In the genomic region with DNA sequence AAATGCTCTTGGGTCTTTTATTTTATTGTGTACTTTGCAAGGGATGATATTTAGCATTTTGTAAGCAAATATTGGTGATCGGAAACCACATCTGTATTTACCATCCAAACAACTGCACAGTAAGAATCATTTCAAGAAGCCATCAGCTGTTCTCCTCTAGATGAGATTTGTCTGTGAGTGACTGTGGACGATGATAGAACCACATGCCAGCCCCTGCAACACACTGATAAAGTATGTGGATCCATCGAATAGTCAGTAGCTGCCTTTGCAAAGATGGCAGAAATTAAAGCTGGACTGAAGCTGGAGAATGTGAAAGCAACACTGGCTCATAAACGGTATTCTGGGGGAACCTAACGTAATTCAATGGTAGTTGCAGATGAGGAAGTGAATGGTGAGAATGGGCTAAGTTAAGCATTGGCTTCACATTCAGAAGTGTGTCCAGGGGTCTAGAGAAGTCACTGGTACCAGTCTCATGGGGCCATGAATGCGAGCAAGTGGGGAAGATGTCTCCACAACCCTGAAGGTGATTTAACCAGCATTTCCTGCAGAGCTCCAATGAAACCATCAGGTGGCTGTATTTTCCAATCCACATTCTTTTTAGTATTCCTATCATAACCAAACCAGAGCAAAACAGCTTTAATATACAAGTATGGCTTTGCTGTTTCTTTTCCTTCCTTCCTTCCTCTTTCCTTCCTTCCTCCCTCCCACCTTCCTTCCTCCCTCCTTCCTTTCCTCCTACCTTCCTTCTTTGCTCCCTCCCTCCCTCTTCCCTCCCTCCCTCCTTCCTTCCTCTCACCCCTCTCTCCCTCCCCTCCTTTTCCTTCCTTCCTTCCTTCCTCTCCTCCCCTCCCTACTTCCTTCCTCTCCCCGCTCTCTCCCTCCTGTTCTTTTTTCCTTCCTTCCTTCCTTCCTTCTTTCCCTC, we compare ENCODE assay signal across 2 cellular contexts.
TF ChIP-seq lines count a peak whose summit lies in the region.

No MANE protein-coding gene starts in this region.

TF ChIP-seq in IMR-90, 13 proteins besides CTCF, POLR2A, EP300 and RAD21:
- TF ChIP-seq, protein P1, sequence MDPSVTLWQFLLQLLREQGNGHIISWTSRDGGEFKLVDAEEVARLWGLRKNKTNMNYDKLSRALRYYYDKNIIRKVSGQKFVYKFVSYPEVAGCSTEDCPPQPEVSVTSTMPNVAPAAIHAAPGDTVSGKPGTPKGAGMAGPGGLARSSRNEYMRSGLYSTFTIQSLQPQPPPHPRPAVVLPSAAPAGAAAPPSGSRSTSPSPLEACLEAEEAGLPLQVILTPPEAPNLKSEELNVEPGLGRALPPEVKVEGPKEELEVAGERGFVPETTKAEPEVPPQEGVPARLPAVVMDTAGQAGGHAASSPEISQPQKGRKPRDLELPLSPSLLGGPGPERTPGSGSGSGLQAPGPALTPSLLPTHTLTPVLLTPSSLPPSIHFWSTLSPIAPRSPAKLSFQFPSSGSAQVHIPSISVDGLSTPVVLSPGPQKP (IDR thresholded peaks at IDR 0.05; ENCODE audit: borderline replicate concordance, low read depth, low read length) = no peak
- TF ChIP-seq MXI1 (IDR thresholded peaks at IDR 0.05; ENCODE audit: borderline replicate concordance, low read depth, low read length) (no peak), FOS (IDR thresholded peaks at IDR 0.05; ENCODE audit: low read depth, low read length) (no peak), RFX5 (IDR thresholded peaks at IDR 0.05; ENCODE audit: low read depth, low read length) (no peak), RCOR1 (IDR thresholded peaks at IDR 0.05; ENCODE audit: insufficient replicate concordance, low read length) (no peak), MAZ (IDR thresholded peaks at IDR 0.05; ENCODE audit: borderline replicate concordance, low read depth, low read length) (no peak), BHLHE40 (IDR thresholded peaks at IDR 0.05; ENCODE audit: low read depth, low read length) (no peak), CHD1 (IDR thresholded peaks at IDR 0.05; ENCODE audit: low read depth, low read length) (no peak), SMC3 (IDR thresholded peaks at IDR 0.05; ENCODE audit: low read depth, low read length) (no peak), CEBPB (IDR thresholded peaks at IDR 0.05; ENCODE audit: low read depth, low read length) (no peak), MAFK (IDR thresholded peaks at IDR 0.05; ENCODE audit: low read depth, low read length) (no peak)
- TF ChIP-seq, protein P2, sequence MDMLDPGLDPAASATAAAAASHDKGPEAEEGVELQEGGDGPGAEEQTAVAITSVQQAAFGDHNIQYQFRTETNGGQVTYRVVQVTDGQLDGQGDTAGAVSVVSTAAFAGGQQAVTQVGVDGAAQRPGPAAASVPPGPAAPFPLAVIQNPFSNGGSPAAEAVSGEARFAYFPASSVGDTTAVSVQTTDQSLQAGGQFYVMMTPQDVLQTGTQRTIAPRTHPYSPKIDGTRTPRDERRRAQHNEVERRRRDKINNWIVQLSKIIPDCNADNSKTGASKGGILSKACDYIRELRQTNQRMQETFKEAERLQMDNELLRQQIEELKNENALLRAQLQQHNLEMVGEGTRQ (IDR thresholded peaks at IDR 0.05; ENCODE audit: low read depth, low read length) = no peak

TF ChIP-seq in K562, 482 proteins besides CTCF, POLR2A, EP300 and RAD21 (continues in another document):
- TF ChIP-seq CBFA2T2 (conservative IDR thresholded peaks at IDR 0.05) = 0 out of 2 replicates have a peak, but pooled peaks have one; percentile 29
- TF ChIP-seq RBM17 (IDR thresholded peaks at IDR 0.05; ENCODE audit: borderline replicate concordance, low read depth, low read length) = no peak
- TF ChIP-seq, protein P3, sequence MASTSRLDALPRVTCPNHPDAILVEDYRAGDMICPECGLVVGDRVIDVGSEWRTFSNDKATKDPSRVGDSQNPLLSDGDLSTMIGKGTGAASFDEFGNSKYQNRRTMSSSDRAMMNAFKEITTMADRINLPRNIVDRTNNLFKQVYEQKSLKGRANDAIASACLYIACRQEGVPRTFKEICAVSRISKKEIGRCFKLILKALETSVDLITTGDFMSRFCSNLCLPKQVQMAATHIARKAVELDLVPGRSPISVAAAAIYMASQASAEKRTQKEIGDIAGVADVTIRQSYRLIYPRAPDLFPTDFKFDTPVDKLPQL (IDR thresholded peaks at IDR 0.05; ENCODE audit: extremely low read depth, insufficient read length) = no peak
- no peak for TF ChIP-seq MAFF (IDR thresholded peaks at IDR 0.05; ENCODE audit: low read length)
- TF ChIP-seq COPS2 (conservative IDR thresholded peaks at IDR 0.05) = no peak
- TF ChIP-seq, protein P4, sequence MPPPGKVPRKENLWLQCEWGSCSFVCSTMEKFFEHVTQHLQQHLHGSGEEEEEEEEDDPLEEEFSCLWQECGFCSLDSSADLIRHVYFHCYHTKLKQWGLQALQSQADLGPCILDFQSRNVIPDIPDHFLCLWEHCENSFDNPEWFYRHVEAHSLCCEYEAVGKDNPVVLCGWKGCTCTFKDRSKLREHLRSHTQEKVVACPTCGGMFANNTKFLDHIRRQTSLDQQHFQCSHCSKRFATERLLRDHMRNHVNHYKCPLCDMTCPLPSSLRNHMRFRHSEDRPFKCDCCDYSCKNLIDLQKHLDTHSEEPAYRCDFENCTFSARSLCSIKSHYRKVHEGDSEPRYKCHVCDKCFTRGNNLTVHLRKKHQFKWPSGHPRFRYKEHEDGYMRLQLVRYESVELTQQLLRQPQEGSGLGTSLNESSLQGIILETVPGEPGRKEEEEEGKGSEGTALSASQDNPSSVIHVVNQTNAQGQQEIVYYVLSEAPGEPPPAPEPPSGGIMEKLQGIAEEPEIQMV (tag; conservative IDR thresholded peaks at IDR 0.05; ENCODE audit: low read depth) = 0 out of 2 replicates have a peak, but pooled peaks have one; percentile 9
- no peak for TF ChIP-seq FOSL1 (tag; conservative IDR thresholded peaks at IDR 0.05)
- no peak for TF ChIP-seq MEF2D (tag; conservative IDR thresholded peaks at IDR 0.05; ENCODE audit: low read depth)
- no peak for TF ChIP-seq BACH1 (tag; IDR thresholded peaks at IDR 0.05)
- no peak for TF ChIP-seq MAZ (CRISPR knock-in tag; conservative IDR thresholded peaks at IDR 0.05 in 1 of 2, IDR thresholded peaks at IDR 0.05 in 1 of 2)
- TF ChIP-seq, protein P5, sequence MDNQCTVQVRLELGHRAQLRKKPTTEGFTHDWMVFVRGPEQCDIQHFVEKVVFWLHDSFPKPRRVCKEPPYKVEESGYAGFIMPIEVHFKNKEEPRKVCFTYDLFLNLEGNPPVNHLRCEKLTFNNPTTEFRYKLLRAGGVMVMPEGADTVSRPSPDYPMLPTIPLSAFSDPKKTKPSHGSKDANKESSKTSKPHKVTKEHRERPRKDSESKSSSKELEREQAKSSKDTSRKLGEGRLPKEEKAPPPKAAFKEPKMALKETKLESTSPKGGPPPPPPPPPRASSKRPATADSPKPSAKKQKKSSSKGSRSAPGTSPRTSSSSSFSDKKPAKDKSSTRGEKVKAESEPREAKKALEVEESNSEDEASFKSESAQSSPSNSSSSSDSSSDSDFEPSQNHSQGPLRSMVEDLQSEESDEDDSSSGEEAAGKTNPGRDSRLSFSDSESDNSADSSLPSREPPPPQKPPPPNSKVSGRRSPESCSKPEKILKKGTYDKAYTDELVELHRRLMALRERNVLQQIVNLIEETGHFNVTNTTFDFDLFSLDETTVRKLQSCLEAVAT (IDR thresholded peaks at IDR 0.05) = no peak
- no peak for TF ChIP-seq ARNT (IDR thresholded peaks at IDR 0.05)
- no peak for TF ChIP-seq POLR3G (IDR thresholded peaks at IDR 0.05; ENCODE audit: extremely low read depth, insufficient read length, insufficient replicate concordance)
- no peak for TF ChIP-seq NCOR1 (IDR thresholded peaks at IDR 0.05)
- 0 out of 4 replicates have a peak, but pooled peaks of 1 of the 2 experiments have one; percentile 28 for TF ChIP-seq FOXK2 (conservative IDR thresholded peaks at IDR 0.05 in 1 of 2, IDR thresholded peaks at IDR 0.05 in 1 of 2; ENCODE audit: low read depth in 2 of 2)
- TF ChIP-seq MAFG (tag; conservative IDR thresholded peaks at IDR 0.05) = no peak
- no peak for TF ChIP-seq FOXJ3 (CRISPR knock-in tag; IDR thresholded peaks at IDR 0.05)
- no peak for TF ChIP-seq SUPT5H (IDR thresholded peaks at IDR 0.05)
- TF ChIP-seq CBFA2T3 (IDR thresholded peaks at IDR 0.05) = peak; percentile 60; the same call in 1 of the 2 replicates
- TF ChIP-seq TCF3 (CRISPR knock-in tag; IDR thresholded peaks at IDR 0.05) = peak; percentile 41; the same call in 1 of the 2 replicates
- TF ChIP-seq ZSCAN32 (CRISPR knock-in tag; IDR thresholded peaks at IDR 0.05) = no peak
- TF ChIP-seq, protein P6, sequence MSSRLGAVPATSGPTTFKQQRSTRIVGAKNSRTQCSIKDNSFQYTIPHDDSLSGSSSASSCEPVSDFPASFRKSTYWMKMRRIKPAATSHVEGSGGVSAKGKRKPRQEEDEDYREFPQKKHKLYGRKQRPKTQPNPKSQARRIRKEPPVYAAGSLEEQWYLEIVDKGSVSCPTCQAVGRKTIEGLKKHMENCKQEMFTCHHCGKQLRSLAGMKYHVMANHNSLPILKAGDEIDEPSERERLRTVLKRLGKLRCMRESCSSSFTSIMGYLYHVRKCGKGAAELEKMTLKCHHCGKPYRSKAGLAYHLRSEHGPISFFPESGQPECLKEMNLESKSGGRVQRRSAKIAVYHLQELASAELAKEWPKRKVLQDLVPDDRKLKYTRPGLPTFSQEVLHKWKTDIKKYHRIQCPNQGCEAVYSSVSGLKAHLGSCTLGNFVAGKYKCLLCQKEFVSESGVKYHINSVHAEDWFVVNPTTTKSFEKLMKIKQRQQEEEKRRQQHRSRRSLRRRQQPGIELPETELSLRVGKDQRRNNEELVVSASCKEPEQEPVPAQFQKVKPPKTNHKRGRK (tag; IDR thresholded peaks at IDR 0.05) = peak; percentile 77
- TF ChIP-seq ZNF263 (CRISPR knock-in tag; IDR thresholded peaks at IDR 0.05; ENCODE audit: borderline replicate concordance) = no peak
- TF ChIP-seq, protein P7, sequence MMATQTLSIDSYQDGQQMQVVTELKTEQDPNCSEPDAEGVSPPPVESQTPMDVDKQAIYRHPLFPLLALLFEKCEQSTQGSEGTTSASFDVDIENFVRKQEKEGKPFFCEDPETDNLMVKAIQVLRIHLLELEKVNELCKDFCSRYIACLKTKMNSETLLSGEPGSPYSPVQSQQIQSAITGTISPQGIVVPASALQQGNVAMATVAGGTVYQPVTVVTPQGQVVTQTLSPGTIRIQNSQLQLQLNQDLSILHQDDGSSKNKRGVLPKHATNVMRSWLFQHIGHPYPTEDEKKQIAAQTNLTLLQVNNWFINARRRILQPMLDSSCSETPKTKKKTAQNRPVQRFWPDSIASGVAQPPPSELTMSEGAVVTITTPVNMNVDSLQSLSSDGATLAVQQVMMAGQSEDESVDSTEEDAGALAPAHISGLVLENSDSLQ (IDR thresholded peaks at IDR 0.05) = no peak
- no peak for TF ChIP-seq SAFB2 (IDR thresholded peaks at IDR 0.05; ENCODE audit: borderline replicate concordance, low read depth, low read length, severe bottlenecking)
- TF ChIP-seq, protein P8, sequence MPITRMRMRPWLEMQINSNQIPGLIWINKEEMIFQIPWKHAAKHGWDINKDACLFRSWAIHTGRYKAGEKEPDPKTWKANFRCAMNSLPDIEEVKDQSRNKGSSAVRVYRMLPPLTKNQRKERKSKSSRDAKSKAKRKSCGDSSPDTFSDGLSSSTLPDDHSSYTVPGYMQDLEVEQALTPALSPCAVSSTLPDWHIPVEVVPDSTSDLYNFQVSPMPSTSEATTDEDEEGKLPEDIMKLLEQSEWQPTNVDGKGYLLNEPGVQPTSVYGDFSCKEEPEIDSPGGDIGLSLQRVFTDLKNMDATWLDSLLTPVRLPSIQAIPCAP (CRISPR knock-in tag; IDR thresholded peaks at IDR 0.05; ENCODE audit: borderline replicate concordance) = no peak
- no peak for TF ChIP-seq TAF9B (IDR thresholded peaks at IDR 0.05; ENCODE audit: partially characterized antibody)
- TF ChIP-seq, protein P9, sequence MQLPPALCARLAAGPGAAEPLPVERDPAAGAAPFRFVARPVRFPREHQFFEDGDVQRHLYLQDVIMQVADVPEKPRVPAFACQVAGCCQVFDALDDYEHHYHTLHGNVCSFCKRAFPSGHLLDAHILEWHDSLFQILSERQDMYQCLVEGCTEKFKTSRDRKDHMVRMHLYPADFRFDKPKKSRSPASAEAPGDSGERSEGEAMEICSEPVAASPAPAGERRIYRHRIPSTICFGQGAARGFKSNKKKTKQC (CRISPR knock-in tag; IDR thresholded peaks at IDR 0.05) = no peak
- no peak for TF ChIP-seq ZNF41 (CRISPR knock-in tag; conservative IDR thresholded peaks at IDR 0.05)
- TF ChIP-seq ARID2 (IDR thresholded peaks at IDR 0.05) = no peak
- TF ChIP-seq, protein P2 (CRISPR knock-in tag; IDR thresholded peaks at IDR 0.05) = no peak
- no peak for TF ChIP-seq ZNF444 (CRISPR knock-in tag; IDR thresholded peaks at IDR 0.05)
- TF ChIP-seq, protein P10, sequence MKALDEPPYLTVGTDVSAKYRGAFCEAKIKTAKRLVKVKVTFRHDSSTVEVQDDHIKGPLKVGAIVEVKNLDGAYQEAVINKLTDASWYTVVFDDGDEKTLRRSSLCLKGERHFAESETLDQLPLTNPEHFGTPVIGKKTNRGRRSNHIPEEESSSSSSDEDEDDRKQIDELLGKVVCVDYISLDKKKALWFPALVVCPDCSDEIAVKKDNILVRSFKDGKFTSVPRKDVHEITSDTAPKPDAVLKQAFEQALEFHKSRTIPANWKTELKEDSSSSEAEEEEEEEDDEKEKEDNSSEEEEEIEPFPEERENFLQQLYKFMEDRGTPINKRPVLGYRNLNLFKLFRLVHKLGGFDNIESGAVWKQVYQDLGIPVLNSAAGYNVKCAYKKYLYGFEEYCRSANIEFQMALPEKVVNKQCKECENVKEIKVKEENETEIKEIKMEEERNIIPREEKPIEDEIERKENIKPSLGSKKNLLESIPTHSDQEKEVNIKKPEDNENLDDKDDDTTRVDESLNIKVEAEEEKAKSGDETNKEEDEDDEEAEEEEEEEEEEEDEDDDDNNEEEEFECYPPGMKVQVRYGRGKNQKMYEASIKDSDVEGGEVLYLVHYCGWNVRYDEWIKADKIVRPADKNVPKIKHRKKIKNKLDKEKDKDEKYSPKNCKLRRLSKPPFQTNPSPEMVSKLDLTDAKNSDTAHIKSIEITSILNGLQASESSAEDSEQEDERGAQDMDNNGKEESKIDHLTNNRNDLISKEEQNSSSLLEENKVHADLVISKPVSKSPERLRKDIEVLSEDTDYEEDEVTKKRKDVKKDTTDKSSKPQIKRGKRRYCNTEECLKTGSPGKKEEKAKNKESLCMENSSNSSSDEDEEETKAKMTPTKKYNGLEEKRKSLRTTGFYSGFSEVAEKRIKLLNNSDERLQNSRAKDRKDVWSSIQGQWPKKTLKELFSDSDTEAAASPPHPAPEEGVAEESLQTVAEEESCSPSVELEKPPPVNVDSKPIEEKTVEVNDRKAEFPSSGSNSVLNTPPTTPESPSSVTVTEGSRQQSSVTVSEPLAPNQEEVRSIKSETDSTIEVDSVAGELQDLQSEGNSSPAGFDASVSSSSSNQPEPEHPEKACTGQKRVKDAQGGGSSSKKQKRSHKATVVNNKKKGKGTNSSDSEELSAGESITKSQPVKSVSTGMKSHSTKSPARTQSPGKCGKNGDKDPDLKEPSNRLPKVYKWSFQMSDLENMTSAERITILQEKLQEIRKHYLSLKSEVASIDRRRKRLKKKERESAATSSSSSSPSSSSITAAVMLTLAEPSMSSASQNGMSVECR (CRISPR knock-in tag; IDR thresholded peaks at IDR 0.05) = no peak
